ENCODE assay signal across 9 cellular contexts in genomic region chr22:35629406-35630234, GRCh38. TPM values are rescaled to one million over a fixed set of nuclear protein-coding genes. Genes with fewer than 3 reads are reported as not detected.
A peak's percentile ranks its signal among the peaks of the same experiment; 100 is the strongest.
DNase-seq lines count a peak whose midpoint lies in the region; ATAC-seq, FAIRE-seq and TF ChIP-seq lines count a peak whose summit lies in the region.
"Had no signal": no experiment of that assay in that cellular context is flagged by ENCODE, and none has a peak within 500 bp of the region (broad histone marks: within the 10 kb centered on the region; RNA-seq: fewer than 3 reads in every experiment).

No MANE protein-coding gene starts in this region.

- no peak for TF ChIP-seq CTCF in GM10248 (IDR thresholded peaks at IDR 0.05; ENCODE audit: control extremely low read depth, extremely low read depth, low read depth, missing control alignments)
- no peak for TF ChIP-seq CTCF in keratinocyte (optimal IDR thresholded peaks at IDR 0.05 in 1 of 3, IDR thresholded peaks at IDR 0.05 in 1 of 3, conservative IDR thresholded peaks at IDR 0.05 in 1 of 3; ENCODE audit: extremely low read depth in 1 of 3, insufficient read depth in 2 of 3, low read length in 3 of 3)

- H3K9me3 ChIP-seq in keratinocyte (ENCODE audit: control insufficient read depth, low read depth, low read length), result no peaks in the 10 kb centered on the region

- ATAC-seq in activated naive CD8-positive, alpha-beta T cell treated with anti-CD3 and anti-CD28 coated beads, Interleukin-2, amount 50 U/mL, for 24 hours, result peak; percentile 62

- H3K36me3 ChIP-seq in keratinocyte (ENCODE audit: control insufficient read depth in 2 of 2, extremely low read depth in 1 of 2, insufficient read depth in 2 of 2, low read length in 2 of 2), result no peaks in the 10 kb centered on the region

- peak overlapping the region; percentile 77 for H3K27ac Mint-ChIP-seq in activated naive CD8-positive, alpha-beta T cell treated with anti-CD3 and anti-CD28 coated beads, Interleukin-2, amount 50 U/mL, for 24 hours

- H3K9me1 ChIP-seq in keratinocyte (ENCODE audit: control insufficient read depth, extremely low read depth, insufficient read depth, low read length), result no peaks in the 10 kb centered on the region

- peak; percentile 69 for DNase-seq in GM10248 (ENCODE audit: extremely low spot score)
- peak; percentile 73 for DNase-seq in OCI-M1 (lab: John Stamatoyannopoulos, UW)
- DNase-seq in activated naive CD8-positive, alpha-beta T cell treated with anti-CD3 and anti-CD28 coated beads, Interleukin-2, amount 50 U/mL, for 24 hours, result peak; percentile 77
- DNase-seq in keratinocyte (ENCODE audit: low read depth, low spot score), result peak; percentile 98
- peak; percentile 48 to 59 for DNase-seq in stimulated activated CD8-positive, alpha-beta memory T cell treated with anti-CD3 and anti-CD28 coated beads, Interleukin-2, amount 100 ng/mL, for 48 hours (ENCODE audit: low read depth in 2 of 2)
- DNase-seq in NCI-H446 (lab: John Stamatoyannopoulos, UW), result no peak
- no peak for DNase-seq in NCI-H345 (lab: John Stamatoyannopoulos, UW)
- DNase-seq in GF-D8 (lab: John Stamatoyannopoulos, UW), result no peak

- H4K20me1 ChIP-seq in keratinocyte (ENCODE audit: control insufficient read depth, extremely low read depth, insufficient read depth, low read length), result no peaks in the 10 kb centered on the region

- peaks cover 21% of the 10 kb centered on the region for H3K4me1 Mint-ChIP-seq in activated naive CD8-positive, alpha-beta T cell treated with anti-CD3 and anti-CD28 coated beads, Interleukin-2, amount 50 U/mL, for 24 hours

- H3K79me2 ChIP-seq in keratinocyte (ENCODE audit: control insufficient read depth, insufficient read depth, low read length), result no peaks in the 10 kb centered on the region

- H2AFZ ChIP-seq in keratinocyte (ENCODE audit: control insufficient read depth, low read length), result peak overlapping the region; percentile 35

- H3K9ac ChIP-seq in keratinocyte (ENCODE audit: control insufficient read depth, extremely low read depth, insufficient read depth, low read length), result peak overlapping the region; percentile 70

- H3K4me2 ChIP-seq in keratinocyte (ENCODE audit: control insufficient read depth, extremely low read depth, insufficient read depth, low read depth, low read length), result peak overlapping the region; percentile 84

- H3K36me3 Mint-ChIP-seq in activated naive CD8-positive, alpha-beta T cell treated with anti-CD3 and anti-CD28 coated beads, Interleukin-2, amount 50 U/mL, for 24 hours (ENCODE audit: low read depth), result no peaks in the 10 kb centered on the region

- FAIRE-seq in keratinocyte (lab: Jason Lieb, UNC), result peak; percentile 99

- peak overlapping the region in 2 of 3 experiments; percentile 15 to 43 for H3K4me3 ChIP-seq in keratinocyte (ENCODE audit: control insufficient read depth in 2 of 3, extremely low read depth in 1 of 3, insufficient read depth in 2 of 3, low read depth in 1 of 3, low read length in 3 of 3)
- H3K4me3 ChIP-seq: SK-N-MC had no signal

- H3K27ac ChIP-seq in keratinocyte (ENCODE audit: control insufficient read depth, insufficient read depth, low read length), result peak overlapping the region; percentile 90
- H3K27ac ChIP-seq: SK-N-MC had no signal

- POLR2A ChIA-PET in GM10248 (lab: Yijun Ruan, JAX), result no interaction called here

- peaks cover 11% of the 10 kb centered on the region for H3K27me3 Mint-ChIP-seq in activated naive CD8-positive, alpha-beta T cell treated with anti-CD3 and anti-CD28 coated beads, Interleukin-2, amount 50 U/mL, for 24 hours

- CTCF ChIA-PET in GM10248 (lab: Yijun Ruan, JAX), result interaction anchor here (1.0 to 3.0 kb wide), 3 partner anchors 14 to 293 kb away, joined by 3 to 13 read pairs (median 8); no protein-coding TSS in a partner anchor

- H3K4me3 Mint-ChIP-seq in activated naive CD8-positive, alpha-beta T cell treated with anti-CD3 and anti-CD28 coated beads, Interleukin-2, amount 50 U/mL, for 24 hours, result peak overlapping the region; percentile 23

- H3K27me3 ChIP-seq in keratinocyte (ENCODE audit: control insufficient read depth, extremely low read depth, insufficient read depth, low read length), result no peaks in the 10 kb centered on the region

- H3K4me1 ChIP-seq in keratinocyte (ENCODE audit: control insufficient read depth, extremely low read depth, insufficient read depth, low read length), result peaks cover 24% of the 10 kb centered on the region

- no peaks in the 10 kb centered on the region for H3K9me3 Mint-ChIP-seq in activated naive CD8-positive, alpha-beta T cell treated with anti-CD3 and anti-CD28 coated beads, Interleukin-2, amount 50 U/mL, for 24 hours

- dilution Hi-C loops in keratinocyte (cut with MboI; ENCODE audit: extremely low pct_ligation_motif_present, low sequenced_read_pairs), result no loop called here

RNA-seq across cellular contexts. Expression of gene MB, which starts 12.5 kb away (rescaled TPM):
- polyA plus RNA-seq in keratinocyte, result not detected in 3 replicates
- polyA plus RNA-seq in keratinocyte (2011; ENCODE audit: low read depth), result not detected
- polyA plus RNA-seq in keratinocyte (2011; cell fraction: cytosol; rRNA removed), result not detected in 2 replicates
- not detected in 2 replicates for polyA plus RNA-seq in keratinocyte (2011; cell fraction: nucleus; rRNA removed)
- not detected in 2 replicates for polyA plus RNA-seq in keratinocyte (2012; ENCODE audit: low replicate concordance)
- not detected in 3 replicates for polyA minus RNA-seq in keratinocyte
- polyA minus RNA-seq in keratinocyte (2011; cell fraction: cytosol; rRNA and poly(A)+ RNA removed), result not detected
- polyA minus RNA-seq in keratinocyte (2011; cell fraction: nucleus; rRNA and poly(A)+ RNA removed), result not detected in 2 replicates

RNA-seq across cellular contexts. Expression of gene APOL6, which starts 18.6 kb away (rescaled TPM):
- 2.6 to 4.3 TPM (median 4.2 TPM) in 3 replicates for polyA plus RNA-seq in keratinocyte
- polyA plus RNA-seq in keratinocyte (2011; ENCODE audit: low read depth), result 0.56 TPM
- polyA plus RNA-seq in keratinocyte (2011; cell fraction: cytosol; rRNA removed), result 1.1 and 1.7 TPM in 2 replicates
- 3.6 and 4.7 TPM in 2 replicates for polyA plus RNA-seq in keratinocyte (2011; cell fraction: nucleus; rRNA removed)
- polyA plus RNA-seq in keratinocyte (2012; ENCODE audit: low replicate concordance), result 1.4 and 5.2 TPM in 2 replicates
- 3.7 to 9.2 TPM (median 6.7 TPM) in 3 replicates for polyA minus RNA-seq in keratinocyte
- polyA minus RNA-seq in keratinocyte (2011; cell fraction: cytosol; rRNA and poly(A)+ RNA removed), result 3.5 TPM
- polyA minus RNA-seq in keratinocyte (2011; cell fraction: nucleus; rRNA and poly(A)+ RNA removed), result 7.2 and 11.6 TPM in 2 replicates

Comparison
In these comparisons a context has a peak if more than half of its experiments do, and no peak if none do; other contexts are left out.
1. DNase-seq: peak in GM10248 (single experiment), OCI-M1 (single experiment), activated naive CD8-positive, alpha-beta T cell treated with anti-CD3 and anti-CD28 coated beads, Interleukin-2, amount 50 U/mL, for 24 hours (single experiment), keratinocyte (single experiment) and stimulated activated CD8-positive, alpha-beta memory T cell treated with anti-CD3 and anti-CD28 coated beads, Interleukin-2, amount 100 ng/mL, for 48 hours (2 of 2); none in NCI-H446 (0 of 2), NCI-H345 (single experiment) and GF-D8 (single experiment).